Comparison of ENCODE assay signal across 14 cellular contexts in the genomic region with DNA sequence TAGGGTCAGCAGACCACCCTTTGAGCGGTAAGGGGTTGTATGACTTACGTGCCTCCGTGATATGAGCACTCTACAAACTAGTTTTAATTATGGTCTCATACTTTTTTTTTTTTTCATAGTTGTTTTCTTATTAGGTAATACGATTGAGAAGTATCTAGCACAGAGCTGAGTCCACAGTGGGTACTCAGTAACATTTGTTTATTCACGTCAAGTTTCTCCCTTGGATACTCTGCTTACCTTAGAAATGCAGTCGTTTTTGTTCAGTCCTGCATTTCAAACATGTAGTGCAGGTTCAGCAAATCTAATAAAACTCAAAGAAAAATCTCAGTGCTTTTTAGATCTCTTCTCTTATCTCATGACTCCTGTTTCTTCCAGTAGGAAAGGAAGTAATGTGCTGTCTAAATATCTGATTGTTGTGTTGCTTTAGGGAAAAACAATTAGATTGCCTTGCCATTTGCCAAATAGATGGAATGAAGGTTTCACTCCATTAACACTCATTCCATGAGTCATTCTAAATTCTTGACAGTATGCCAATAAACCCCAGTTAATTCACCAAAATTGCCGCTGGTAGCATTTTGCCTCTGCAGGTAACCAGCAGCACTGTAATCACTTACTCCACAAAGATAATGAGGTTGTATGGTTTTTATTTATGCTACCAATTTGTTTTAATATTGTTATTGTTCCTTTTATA.
A peak's percentile ranks its signal among the peaks of the same experiment; 100 is the strongest.
DNase-seq lines count a peak whose midpoint lies in the region; ATAC-seq, FAIRE-seq and TF ChIP-seq lines count a peak whose summit lies in the region.
"Had no signal": no experiment of that assay in that cellular context is flagged by ENCODE, and none has a peak within 500 bp of the region (broad histone marks: within the 10 kb centered on the region; RNA-seq: fewer than 3 reads in every experiment).

No MANE protein-coding gene starts in this region.

- POLR2A ChIA-PET in PC-9 (lab: Charles Lee; ENCODE audit: unreplicated experiment), result no interaction called here

- peak; percentile 64 for FAIRE-seq in islet of Langerhans (lab: Jason Lieb, UNC)

- H3K9me2 ChIP-seq in PC-9 (ENCODE audit: insufficient read depth), result no peaks in the 10 kb centered on the region

- WGBS in right cardiac atrium, result 65% methylated on average over 7 of the region's 7 CpGs

- no peaks in the 10 kb centered on the region for H3K79me2 ChIP-seq in PC-9 (ENCODE audit: low read depth)
- H3K79me2 ChIP-seq in osteoblast (ENCODE audit: insufficient read depth, low read length), result no peaks in the 10 kb centered on the region

- H3K36me3 ChIP-seq in PC-9 (ENCODE audit: low read depth) (no peaks in the 10 kb centered on the region), osteoblast (ENCODE audit: insufficient read depth, low read length) (no peaks in the 10 kb centered on the region)
- H3K36me3 ChIP-seq: BLaER1, Peyer's patch had no signal

- H2AFZ ChIP-seq in PC-9 (no peak overlapping the region), osteoblast (ENCODE audit: low read length) (no peak overlapping the region)

- peaks cover 8% of the 10 kb centered on the region for H3K4me1 ChIP-seq in PC-9 (replicated peaks; ENCODE audit: insufficient read depth)
- peaks cover 2% of the 10 kb centered on the region for H3K4me1 ChIP-seq in right cardiac atrium (ENCODE audit: control insufficient read depth, insufficient read depth, low read length)
- no peaks in the 10 kb centered on the region for H3K4me1 ChIP-seq in osteoblast (ENCODE audit: insufficient read depth, low read length)
- H3K4me1 ChIP-seq: BLaER1, Peyer's patch had no signal

- CTCF ChIA-PET in PC-9 (lab: Charles Lee), result interaction anchor here (0.7 to 1.2 kb wide), 3 partner anchors 11 to 178 kb away, joined by 3 to 4 read pairs (median 3); no protein-coding TSS in a partner anchor

- intact Hi-C loops in PC-9 (cut with micrococcal nuclease; ENCODE audit: unreplicated experiment) (no loop called here), right cardiac atrium (cut with DNase I) (no loop called here)

- ATAC-seq in right cardiac atrium, result no peak
- no peak for ATAC-seq in HG03432 (IDR thresholded peaks at IDR 0.05; ENCODE audit: unreplicated experiment)
- ATAC-seq: activated naive CD8-positive, alpha-beta T cell treated with anti-CD3 and anti-CD28 coated beads, Interleukin-2, amount 50 U/mL, for 24 hours had no signal

- in situ Hi-C loops in Caki2 (cut with HindIII; ENCODE audit: low pct_unique_long_range_greater_than_20kb, low sequenced_read_pairs), result no loop called here

- H3K4me3 ChIP-seq in PC-9 (no peak overlapping the region), right cardiac atrium (ENCODE audit: low read length) (no peak overlapping the region), osteoblast (ENCODE audit: insufficient read depth, low read length) (no peak overlapping the region)
- H3K4me3 ChIP-seq: BLaER1, Peyer's patch had no signal

- DNase-seq in Caki2 (ENCODE audit: low read depth) (peak; percentile 17), M059J (ENCODE audit: low read depth) (peak; percentile 54), PC-9 (peak in 1 of 2 experiments; percentile 87), right cardiac atrium (no peak), osteoblast (ENCODE audit: insufficient read length, low spot score, missing footprints) (no peak)
- no peak for DNase-seq in activated CD4-positive, alpha-beta T cell treated with anti-CD3 and anti-CD28 coated beads, Interleukin-2, amount 50 U/mL, for 48 hours
- DNase-seq: activated naive CD8-positive, alpha-beta T cell treated with anti-CD3 and anti-CD28 coated beads, Interleukin-2, amount 50 U/mL, for 24 hours; effector CD8-positive, alpha-beta T cell; MV-4-11; occipital lobe; Peyer's patch had no signal

- H3K27ac ChIP-seq in PC-9, result peak overlapping the region; percentile 66
- H3K27ac ChIP-seq in right cardiac atrium (ENCODE audit: low read length), result no peak overlapping the region
- H3K27ac ChIP-seq in osteoblast (ENCODE audit: low read depth, low read length), result no peak overlapping the region
- H3K27ac ChIP-seq: BLaER1, Peyer's patch had no signal

- peak overlapping the region; percentile 56 for H3K4me2 ChIP-seq in PC-9
- H3K4me2 ChIP-seq in osteoblast (ENCODE audit: insufficient read depth, low read length), result no peak overlapping the region
- H3K4me2 ChIP-seq: BLaER1 had no signal

- no peak for TF ChIP-seq CTCF in PC-9 (conservative IDR thresholded peaks at IDR 0.05)
- TF ChIP-seq CTCF in osteoblast (IDR thresholded peaks at IDR 0.05; ENCODE audit: extremely low read depth, low read depth, low read length), result no peak

- H3F3A ChIP-seq in PC-9 (ENCODE audit: insufficient read depth, low read depth), result peaks cover 5% of the 10 kb centered on the region; the same call in 1 of the 2 replicates

- H3K27me3 ChIP-seq in PC-9 (ENCODE audit: insufficient read depth, low read depth) (no peaks in the 10 kb centered on the region), right cardiac atrium (ENCODE audit: control insufficient read depth, insufficient read depth) (no peaks in the 10 kb centered on the region), osteoblast (ENCODE audit: insufficient read depth, low read length) (no peaks in the 10 kb centered on the region)
- H3K27me3 ChIP-seq: BLaER1, Peyer's patch had no signal

- H3K9me3 ChIP-seq in PC-9 (ENCODE audit: insufficient read depth, low read depth), result no peaks in the 10 kb centered on the region
- no peaks in the 10 kb centered on the region for H3K9me3 ChIP-seq in right cardiac atrium (ENCODE audit: control insufficient read depth, low read length)
- no peaks in the 10 kb centered on the region for H3K9me3 ChIP-seq in osteoblast (ENCODE audit: low read depth, low read length)
- H3K9me3 ChIP-seq: BLaER1, Peyer's patch had no signal

- no TSS peak for BruUV-seq in PC-9 (replicated peaks; lab: Mats Ljungman, UMichigan)

- H4K20me1 ChIP-seq in PC-9 (ENCODE audit: insufficient read depth), result no peaks in the 10 kb centered on the region
- no peaks in the 10 kb centered on the region for H4K20me1 ChIP-seq in osteoblast (ENCODE audit: insufficient read depth, low read length)
- H4K20me1 ChIP-seq: BLaER1 had no signal

Comparison
In these comparisons a context has a peak if more than half of its experiments do, and no peak if none do; other contexts are left out.
1. DNase-seq: peak in Caki2 (single experiment) and M059J (single experiment); none in right cardiac atrium (0 of 3), activated CD4-positive, alpha-beta T cell treated with anti-CD3 and anti-CD28 coated beads, Interleukin-2, amount 50 U/mL, for 48 hours (0 of 2) and osteoblast (single experiment).